ENCODE assay signal across 24 cellular contexts in genomic region chr19:47651132-47651531, GRCh38. TPM values are rescaled to one million over a fixed set of nuclear protein-coding genes. Genes with fewer than 3 reads are reported as not detected.
A peak's percentile ranks its signal among the peaks of the same experiment; 100 is the strongest.
DNase-seq lines count a peak whose midpoint lies in the region; ATAC-seq and TF ChIP-seq lines count a peak whose summit lies in the region.
"Had no signal": no experiment of that assay in that cellular context is flagged by ENCODE, and none has a peak within 500 bp of the region (broad histone marks: within the 10 kb centered on the region; RNA-seq: fewer than 3 reads in every experiment).

No MANE protein-coding gene starts in this region.

- peak overlapping the region; percentile 13 for H3K27ac Mint-ChIP-seq in activated T-cell treated with anti-CD3 and anti-CD28 coated beads, Interleukin-2, amount 50 U/mL, for 24 hours
- H3K27ac Mint-ChIP-seq in WTC11 (peak overlapping the region; percentile 41), natural killer cell (peak overlapping the region; percentile 63 to 84), type B pancreatic cell (peak overlapping the region; percentile 43)
- H3K27ac Mint-ChIP-seq: activated CD4-positive, alpha-beta memory T cell treated with anti-CD3 and anti-CD28 coated beads, Interleukin-2, amount 10 ng/mL, durations not matched to agents 7 days and 5 days; activated naive CD8-positive, alpha-beta T cell treated with anti-CD3 and anti-CD28 coated beads, Interleukin-2, amount 10 ng/mL, durations not matched to agents 7 days and 5 days; IgD-negative memory B cell had no signal

- POLR2A ChIA-PET in WTC11 (lab: Charles Lee): no interaction called here

- H3K27me3 Mint-ChIP-seq in activated T-cell treated with anti-CD3 and anti-CD28 coated beads, Interleukin-2, amount 50 U/mL, for 24 hours: no peaks in the 10 kb centered on the region
- H3K27me3 Mint-ChIP-seq in WTC11 (ENCODE audit: low read depth) (no peaks in the 10 kb centered on the region), natural killer cell (ENCODE audit: low read depth in 2 of 2) (no peaks in the 10 kb centered on the region), type B pancreatic cell (no peaks in the 10 kb centered on the region)
- H3K27me3 Mint-ChIP-seq: activated CD4-positive, alpha-beta memory T cell treated with anti-CD3 and anti-CD28 coated beads, Interleukin-2, amount 10 ng/mL, durations not matched to agents 7 days and 5 days; activated naive CD8-positive, alpha-beta T cell treated with anti-CD3 and anti-CD28 coated beads, Interleukin-2, amount 10 ng/mL, durations not matched to agents 7 days and 5 days; IgD-negative memory B cell had no signal

- no peak for ATAC-seq in WTC11
- ATAC-seq in natural killer cell: no peak
- ATAC-seq in GM19351 (IDR thresholded peaks at IDR 0.05; ENCODE audit: unreplicated experiment): no peak
- ATAC-seq: left colon had no signal

- CTCF ChIA-PET in WTC11 (lab: Charles Lee): interaction anchor here (1.0 kb wide), 1 partner anchor 27 kb away, joined by 3 read pairs; no protein-coding TSS in a partner anchor

- peaks cover 54% of the 10 kb centered on the region for H3K36me3 Mint-ChIP-seq in activated T-cell treated with anti-CD3 and anti-CD28 coated beads, Interleukin-2, amount 50 U/mL, for 24 hours (ENCODE audit: low read depth)
- peaks cover 37% of the 10 kb centered on the region for H3K36me3 Mint-ChIP-seq in WTC11
- H3K36me3 Mint-ChIP-seq in natural killer cell: no peaks in the 10 kb centered on the region
- peaks cover 48% of the 10 kb centered on the region for H3K36me3 Mint-ChIP-seq in type B pancreatic cell

- H3K4me3 Mint-ChIP-seq in activated T-cell treated with anti-CD3 and anti-CD28 coated beads, Interleukin-2, amount 50 U/mL, for 24 hours: no peak overlapping the region
- H3K4me3 Mint-ChIP-seq in WTC11 (no peak overlapping the region), natural killer cell (peak overlapping the region; percentile 62), type B pancreatic cell (no peak overlapping the region)
- H3K4me3 Mint-ChIP-seq: activated CD4-positive, alpha-beta memory T cell treated with anti-CD3 and anti-CD28 coated beads, Interleukin-2, amount 10 ng/mL, durations not matched to agents 7 days and 5 days; activated naive CD8-positive, alpha-beta T cell treated with anti-CD3 and anti-CD28 coated beads, Interleukin-2, amount 10 ng/mL, durations not matched to agents 7 days and 5 days had no signal

- peaks cover 3% of the 10 kb centered on the region for H3K9me3 Mint-ChIP-seq in activated T-cell treated with anti-CD3 and anti-CD28 coated beads, Interleukin-2, amount 50 U/mL, for 24 hours
- H3K9me3 Mint-ChIP-seq in WTC11: peaks cover 14% of the 10 kb centered on the region
- H3K9me3 Mint-ChIP-seq in natural killer cell: no peaks in the 10 kb centered on the region
- H3K9me3 Mint-ChIP-seq in type B pancreatic cell: no peaks in the 10 kb centered on the region
- H3K9me3 Mint-ChIP-seq: activated CD4-positive, alpha-beta memory T cell treated with anti-CD3 and anti-CD28 coated beads, Interleukin-2, amount 10 ng/mL, durations not matched to agents 7 days and 5 days; activated naive CD8-positive, alpha-beta T cell treated with anti-CD3 and anti-CD28 coated beads, Interleukin-2, amount 10 ng/mL, durations not matched to agents 7 days and 5 days had no signal

- H3K4me1 Mint-ChIP-seq in activated T-cell treated with anti-CD3 and anti-CD28 coated beads, Interleukin-2, amount 50 U/mL, for 24 hours (ENCODE audit: low read depth): peaks cover 18% of the 10 kb centered on the region
- peaks cover 12% of the 10 kb centered on the region for H3K4me1 Mint-ChIP-seq in WTC11
- H3K4me1 Mint-ChIP-seq in natural killer cell: peaks cover 46 to 65% of the 10 kb centered on the region in 2 donors
- peaks cover 13% of the 10 kb centered on the region for H3K4me1 Mint-ChIP-seq in type B pancreatic cell (ENCODE audit: unreplicated experiment)

- TF ChIP-seq CTCF in WTC11 (IDR thresholded peaks at IDR 0.05): no peak
- TF ChIP-seq CTCF in natural killer cell (IDR thresholded peaks at IDR 0.05): no peak
- no peak for TF ChIP-seq CTCF in type B pancreatic cell (conservative IDR thresholded peaks at IDR 0.05)

- no peak for DNase-seq in activated T-cell treated with anti-CD3 and anti-CD28 coated beads, Interleukin-2, amount 50 U/mL, for 24 hours
- no peak for DNase-seq in activated T-cell treated with anti-CD3 and anti-CD28 coated beads, Interleukin-2, amount 50 U/mL, for 1 hour
- no peak for DNase-seq in WTC11 (ENCODE audit: low spot score)
- DNase-seq in natural killer cell: no peak
- DNase-seq in type B pancreatic cell (ENCODE audit: extremely low spot score, unreplicated experiment): no peak
- DNase-seq in NCI-H2029 treated with DMSO at 0.1 percent for 48 hours (lab: John Stamatoyannopoulos, UW): no peak
- DNase-seq in hippocampal formation (lab: John Stamatoyannopoulos, UW): no peak
- DNase-seq: 8988T; activated CD4-positive, alpha-beta memory T cell treated with anti-CD3 and anti-CD28 coated beads, Interleukin-2, amount 10 ng/mL, durations not matched to agents 7 days and 5 days; activated gamma-delta T cell; activated naive CD8-positive, alpha-beta T cell treated with anti-CD3 and anti-CD28 coated beads, Interleukin-2, amount 10 ng/mL, durations not matched to agents 7 days and 5 days; DND-41; GF-D8; left colon; mammary epithelial cell; MV-4-11; NCI-H1436; NCI-H345; NCI-H69; SHP77; stimulated activated CD4-positive, alpha-beta T cell treated with anti-CD3 and anti-CD28 coated beads, Interleukin-4, amount 100 ng/mL, for 24 hours; upper lobe of left lung had no signal

- intact Hi-C loops in natural killer cell (cut with micrococcal nuclease): no loop called here

TF ChIP-seq in WTC11, 78 proteins besides CTCF, POLR2A, EP300 and RAD21:
- TF ChIP-seq ERG (CRISPR knock-in tag; IDR thresholded peaks at IDR 0.05) (no peak), IRF2 (CRISPR knock-in tag; IDR thresholded peaks at IDR 0.05; ENCODE audit: borderline replicate concordance, low read depth) (no peak), E2F4 (CRISPR knock-in tag; IDR thresholded peaks at IDR 0.05; ENCODE audit: borderline replicate concordance, low read depth) (no peak), ZNF263 (CRISPR knock-in tag; IDR thresholded peaks at IDR 0.05; ENCODE audit: low read depth) (no peak), GABPB1 (CRISPR knock-in tag; IDR thresholded peaks at IDR 0.05) (no peak), NR3C1 (CRISPR knock-in tag; conservative IDR thresholded peaks at IDR 0.05; ENCODE audit: low read depth) (no peak), ATF3 (CRISPR knock-in tag; conservative IDR thresholded peaks at IDR 0.05) (no peak), ESRRA (CRISPR knock-in tag; IDR thresholded peaks at IDR 0.05; ENCODE audit: borderline replicate concordance) (no peak), MLX (CRISPR knock-in tag; IDR thresholded peaks at IDR 0.05) (no peak), NR2C2 (CRISPR knock-in tag; IDR thresholded peaks at IDR 0.05) (no peak), SMAD4 (CRISPR knock-in tag; IDR thresholded peaks at IDR 0.05) (no peak), ZNF232 (CRISPR knock-in tag; IDR thresholded peaks at IDR 0.05) (no peak), TCF7 (CRISPR knock-in tag; IDR thresholded peaks at IDR 0.05; ENCODE audit: low read depth) (no peak), ZMAT4 (CRISPR knock-in tag; IDR thresholded peaks at IDR 0.05) (no peak), PRRX2 (CRISPR knock-in tag; IDR thresholded peaks at IDR 0.05) (no peak), CBFB (CRISPR knock-in tag; IDR thresholded peaks at IDR 0.05; ENCODE audit: low read depth) (no peak), RELA (CRISPR knock-in tag; IDR thresholded peaks at IDR 0.05; ENCODE audit: borderline replicate concordance) (no peak)

RNA-seq across cellular contexts. Expression of gene BICRA, which starts 42.2 kb away (rescaled TPM):
- total RNA-seq in WTC11 (2021): 23.0 to 30.3 TPM (median 26.0 TPM) in 3 replicates
- 10 to 100 TPM; 31.9 to 37.4 (median 34.1) TPM for total RNA-seq in natural killer cell
- 22.9 and 23.5 TPM in 2 replicates for total RNA-seq in type B pancreatic cell (ENCODE audit: low replicate concordance)

Comparison
In these comparisons a context has a peak if more than half of its experiments do, and no peak if none do; other contexts are left out.
1. H3K27ac Mint-ChIP-seq: peak in every context shown above with its lines; median percentile 74 in natural killer cell; 43 in type B pancreatic cell; 41 in WTC11; 13 in activated T-cell treated with anti-CD3 and anti-CD28 coated beads, Interleukin-2, amount 50 U/mL, for 24 hours.